Comparison of ENCODE assay signal across 8 cellular contexts in the genomic region with DNA sequence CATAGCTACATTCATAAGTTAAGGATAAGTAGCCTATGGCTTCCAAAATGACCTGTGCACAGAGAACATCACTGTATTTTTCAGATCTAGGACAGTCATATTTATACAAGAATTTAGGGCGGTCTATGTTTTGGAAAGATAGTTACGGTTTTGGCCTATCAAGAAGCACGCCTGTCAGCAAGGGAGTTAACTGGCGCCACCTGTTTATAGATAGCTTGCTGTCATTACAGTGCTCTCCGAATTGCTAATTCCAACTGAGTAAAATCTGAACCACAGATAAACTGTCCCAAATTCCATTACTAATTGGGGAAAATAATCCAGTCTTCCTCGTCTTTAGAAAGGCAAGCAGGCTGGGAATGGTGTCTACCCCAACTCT. TPM values are rescaled to one million over a fixed set of nuclear protein-coding genes. Genes with fewer than 3 reads are reported as not detected.
DNase-seq lines count a peak whose midpoint lies in the region; ATAC-seq and TF ChIP-seq lines count a peak whose summit lies in the region.

No MANE protein-coding gene starts in this region.

- TF ChIP-seq RAD21 in SK-N-SH (IDR thresholded peaks at IDR 0.05; ENCODE audit: low read length), result no peak

- peaks cover 0 to 2% of the 10 kb centered on the region in 2 experiments for H3K36me3 ChIP-seq in SK-N-SH (replicated peaks in 1 of 2; ENCODE audit: control insufficient read depth in 1 of 2, insufficient read depth in 2 of 2, low read length in 1 of 2)

- H3K27ac Mint-ChIP-seq in neural crest cell (ENCODE audit: unreplicated experiment), result peak overlapping the region; percentile 90

- H3K79me2 ChIP-seq in SK-N-SH (ENCODE audit: insufficient read depth), result no peaks in the 10 kb centered on the region; the same call in 1 of the 2 replicates

- intact Hi-C loops in posterior cingulate gyrus (cut with DNase I), result no loop called here

- ATAC-seq in GM18505 (IDR thresholded peaks at IDR 0.05; ENCODE audit: unreplicated experiment) (peak; percentile 49), HG02981 (IDR thresholded peaks at IDR 0.05; ENCODE audit: unreplicated experiment) (peak; percentile 32)

- peaks cover 2% of the 10 kb centered on the region for H3K36me3 Mint-ChIP-seq in neural crest cell (ENCODE audit: low read depth)

- peak overlapping the region; percentile 98 for H3K4me3 Mint-ChIP-seq in neural crest cell

- H3K4me3 ChIP-seq in SK-N-SH (ENCODE audit: low read depth in 2 of 2, low read length in 1 of 2) (peak overlapping the region; percentile 83 to 90), epithelial cell of proximal tubule (ENCODE audit: low read depth, low read length) (peak overlapping the region; percentile 79)

- no peaks in the 10 kb centered on the region for H3K27me3 Mint-ChIP-seq in neural crest cell (ENCODE audit: low read depth)

- no peak for TF ChIP-seq POLR2A in GM18505 (IDR thresholded peaks at IDR 0.05; ENCODE audit: borderline replicate concordance, extremely low read depth, insufficient read depth, insufficient read length)

- peak overlapping the region; percentile 79 for H3K4me2 ChIP-seq in SK-N-SH

- no peaks in the 10 kb centered on the region for H3K9me2 ChIP-seq in SK-N-SH

- H3K9ac ChIP-seq in SK-N-SH, result peak overlapping the region; percentile 76; the same call in 1 of the 2 replicates

- no peaks in the 10 kb centered on the region for H3K9me3 Mint-ChIP-seq in neural crest cell

- POLR2A ChIA-PET in SK-N-SH (lab: Yijun Ruan, JAX), result no interaction called here

- peak overlapping the region; percentile 92 for H2AFZ ChIP-seq in SK-N-SH (ENCODE audit: low read depth)

- TF ChIP-seq EP300 in SK-N-SH (IDR thresholded peaks at IDR 0.05; ENCODE audit: borderline replicate concordance in 1 of 2, low read depth in 1 of 2, low read length in 1 of 2), result no peak

- H3K4me1 ChIP-seq in SK-N-SH (ENCODE audit: control insufficient read depth in 1 of 2, insufficient read depth in 2 of 2, low read depth in 1 of 2, low read length in 1 of 2), result no peaks in the 10 kb centered on the region; a peak in 1 of 4 replicates

- H3K27ac ChIP-seq in 22Rv1 (peak overlapping the region; percentile 72), SK-N-SH (ENCODE audit: low read depth in 2 of 2, low read length in 1 of 2) (peak overlapping the region; percentile 64 to 86; a peak in 2 of 4 replicates)

- CTCF ChIA-PET in SK-N-SH (lab: Yijun Ruan, JAX), result no interaction called here

- no peaks in the 10 kb centered on the region for H4K20me1 ChIP-seq in SK-N-SH (ENCODE audit: insufficient read depth)

- TF ChIP-seq CTCF in 22Rv1 (IDR thresholded peaks at IDR 0.05) (no peak), SK-N-SH (IDR thresholded peaks at IDR 0.05) (no peak), epithelial cell of proximal tubule (conservative IDR thresholded peaks at IDR 0.05; ENCODE audit: low read depth, low read length) (no peak), neural crest cell (conservative IDR thresholded peaks at IDR 0.05) (no peak)

- no peaks in the 10 kb centered on the region for H3K9me3 ChIP-seq in SK-N-SH

- peaks cover 30% of the 10 kb centered on the region for H3K4me1 Mint-ChIP-seq in neural crest cell

- 12% methylated on average over 6 of the region's 6 CpGs for WGBS in SK-N-SH (ENCODE audit: low lambda C conversion rate)

- H3K27me3 ChIP-seq in SK-N-SH (ENCODE audit: insufficient read depth), result 0 out of 2 replicates have a peak, but pooled peaks cover 4% of the 10 kb centered on the region

- no peaks in the 10 kb centered on the region for H3F3A ChIP-seq in SK-N-SH (replicated peaks; ENCODE audit: insufficient read depth)

- DNase-seq in SK-N-SH, result peak; percentile 2
- no peak for DNase-seq in epithelial cell of proximal tubule (ENCODE audit: low read depth)
- no peak for DNase-seq in neural crest cell (ENCODE audit: low read depth, low spot score)
- no peak for DNase-seq in posterior cingulate gyrus
- no peak for DNase-seq in T-helper 9 cell

TF ChIP-seq in SK-N-SH, 30 proteins besides CTCF, POLR2A, EP300 and RAD21:
- TF ChIP-seq FOSL2 (IDR thresholded peaks at IDR 0.05; ENCODE audit: borderline replicate concordance, low read depth) (no peak), RCOR1 (IDR thresholded peaks at IDR 0.05; ENCODE audit: low read length) (no peak), MEF2A (IDR thresholded peaks at IDR 0.05; ENCODE audit: borderline replicate concordance, low read depth) (no peak), TAF1 (IDR thresholded peaks at IDR 0.05; ENCODE audit: borderline replicate concordance, low read depth, low read length) (no peak), MXI1 (IDR thresholded peaks at IDR 0.05; ENCODE audit: low read depth, low read length) (no peak), EZH2phosphoT487 (IDR thresholded peaks at IDR 0.05; ENCODE audit: borderline replicate concordance, low read depth) (no peak), SMC3 (IDR thresholded peaks at IDR 0.05; ENCODE audit: low read depth, low read length) (no peak), SIN3A (IDR thresholded peaks at IDR 0.05; ENCODE audit: borderline replicate concordance, low read depth, low read length) (no peak)
- TF ChIP-seq, protein P1, sequence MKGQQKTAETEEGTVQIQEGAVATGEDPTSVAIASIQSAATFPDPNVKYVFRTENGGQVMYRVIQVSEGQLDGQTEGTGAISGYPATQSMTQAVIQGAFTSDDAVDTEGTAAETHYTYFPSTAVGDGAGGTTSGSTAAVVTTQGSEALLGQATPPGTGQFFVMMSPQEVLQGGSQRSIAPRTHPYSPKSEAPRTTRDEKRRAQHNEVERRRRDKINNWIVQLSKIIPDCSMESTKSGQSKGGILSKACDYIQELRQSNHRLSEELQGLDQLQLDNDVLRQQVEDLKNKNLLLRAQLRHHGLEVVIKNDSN (IDR thresholded peaks at IDR 0.05; ENCODE audit: borderline replicate concordance, low read depth), result no peak

RNA-seq across cellular contexts. Expression of gene ABCB7, which starts 0.6 kb away (rescaled TPM):
- polyA plus RNA-seq in SK-N-SH (2012; rRNA removed), result 19.3 and 20.4 TPM in 2 replicates
- 14.4 and 14.7 TPM in 2 replicates for polyA plus RNA-seq in SK-N-SH (2012; cell fraction: cytosol; rRNA removed)
- polyA plus RNA-seq in SK-N-SH (2012; cell fraction: nucleus; rRNA removed), result 38.1 and 49.9 TPM in 2 replicates
- 32.7 and 33.5 TPM in 2 replicates for total RNA-seq in epithelial cell of proximal tubule
- 29.1 and 31.5 TPM in 2 replicates for total RNA-seq in neural crest cell
